In genomic region chr7:132244917-132245480, GRCh38 we compare ENCODE assay signal across 30 cellular contexts.
"Had no signal": no experiment of that assay in that cellular context is flagged by ENCODE, and none has a peak within 500 bp of the region (broad histone marks: within the 10 kb centered on the region; RNA-seq: fewer than 3 reads in every experiment).

No MANE protein-coding gene starts in this region.

- ATAC-seq: activated CD8-positive, alpha-beta T cell treated with anti-CD3 and anti-CD28 coated beads for 36 hours; activated T-cell treated with anti-CD3 and anti-CD28 coated beads, Interleukin-2, amount 50 U/mL, for 72 hours; activated T-helper 17 cell treated with anti-CD3 and anti-CD28 coated beads, Interleukin-2, amount 50 U/mL, for 72 hours; Panc1; Right ventricle myocardium inferior had no signal

- H3K4me1 Mint-ChIP-seq: activated CD4-positive, alpha-beta T cell treated with anti-CD3 and anti-CD28 coated beads, Interleukin-2, amount 10 ng/mL, durations not matched to agents 24 days and 14 days; activated naive CD8-positive, alpha-beta T cell treated with anti-CD3 and anti-CD28 coated beads for 36 hours; activated T-helper 17 cell treated with anti-CD3 and anti-CD28 coated beads, Interleukin-2, amount 50 U/mL, for 72 hours had no signal

- H3K27ac ChIP-seq: breast epithelium, KMS-11, RWPE1 had no signal

- H3K9me3 Mint-ChIP-seq: activated CD4-positive, alpha-beta T cell treated with anti-CD3 and anti-CD28 coated beads, Interleukin-2, amount 10 ng/mL, durations not matched to agents 24 days and 14 days; activated CD8-positive, alpha-beta T cell treated with anti-CD3 and anti-CD28 coated beads for 36 hours had no signal

- H3K9me3 ChIP-seq: breast epithelium had no signal

- DNase-seq: activated CD4-positive, alpha-beta T cell treated with anti-CD3 and anti-CD28 coated beads, Interleukin-2, amount 10 ng/mL, durations not matched to agents 24 days and 14 days; activated CD4-positive, alpha-beta T cell treated with anti-CD3 and anti-CD28 coated beads, Interleukin-2, amount 50 U/mL, for 4 hours; activated CD8-positive, alpha-beta T cell treated with anti-CD3 and anti-CD28 coated beads for 36 hours; activated effector memory CD4-positive, alpha-beta T cell treated with anti-CD3 and anti-CD28 coated beads, Interleukin-2, amount 50 U/mL, for 16 hours; activated naive CD4-positive, alpha-beta T cell; activated naive CD4-positive, alpha-beta T cell treated with anti-CD3 and anti-CD28 coated beads, Interleukin-2, amount 50 U/mL, for 16 hours; activated naive CD8-positive, alpha-beta T cell treated with anti-CD3 and anti-CD28 coated beads for 36 hours; activated T-cell treated with anti-CD3 and anti-CD28 coated beads, Interleukin-2, amount 50 U/mL, for 1 hour; activated T-cell treated with anti-CD3 and anti-CD28 coated beads, Interleukin-2, amount 50 U/mL, for 72 hours; amniotic stem cell; aorta; caudate nucleus; cerebellar nuclear complex; MM.1S; MV-4-11; NCI-H1092; NCI-H1436 treated with DMSO at 0.1 percent for 48 hours; NCI-H1694 treated with DMSO at 0.1 percent for 48 hours; NCI-H2029; NCI-H510A; NCI-H526; NCI-H748 treated with DMSO at 0.1 percent for 48 hours; SIG-M5; T1000 had no signal

- H3K4me3 Mint-ChIP-seq: activated CD4-positive, alpha-beta T cell treated with anti-CD3 and anti-CD28 coated beads, Interleukin-2, amount 10 ng/mL, durations not matched to agents 24 days and 14 days; activated CD8-positive, alpha-beta T cell treated with anti-CD3 and anti-CD28 coated beads for 36 hours; activated naive CD8-positive, alpha-beta T cell treated with anti-CD3 and anti-CD28 coated beads for 36 hours; activated T-cell treated with anti-CD3 and anti-CD28 coated beads, Interleukin-2, amount 50 U/mL, for 72 hours; activated T-helper 17 cell treated with anti-CD3 and anti-CD28 coated beads, Interleukin-2, amount 50 U/mL, for 72 hours had no signal

- H3K27me3 ChIP-seq: breast epithelium had no signal

- H3K27ac Mint-ChIP-seq: activated CD4-positive, alpha-beta T cell treated with anti-CD3 and anti-CD28 coated beads, Interleukin-2, amount 10 ng/mL, durations not matched to agents 24 days and 14 days; activated CD8-positive, alpha-beta T cell treated with anti-CD3 and anti-CD28 coated beads for 36 hours; activated naive CD8-positive, alpha-beta T cell treated with anti-CD3 and anti-CD28 coated beads for 36 hours; activated T-cell treated with anti-CD3 and anti-CD28 coated beads, Interleukin-2, amount 50 U/mL, for 72 hours; activated T-helper 17 cell treated with anti-CD3 and anti-CD28 coated beads, Interleukin-2, amount 50 U/mL, for 72 hours had no signal

- H3K36me3 Mint-ChIP-seq: activated naive CD8-positive, alpha-beta T cell treated with anti-CD3 and anti-CD28 coated beads for 36 hours had no signal

- H3K4me3 ChIP-seq: breast epithelium had no signal

- H3K36me3 ChIP-seq: breast epithelium had no signal
